Comparison of ENCODE assay signal across 25 cellular contexts in the genomic region with DNA sequence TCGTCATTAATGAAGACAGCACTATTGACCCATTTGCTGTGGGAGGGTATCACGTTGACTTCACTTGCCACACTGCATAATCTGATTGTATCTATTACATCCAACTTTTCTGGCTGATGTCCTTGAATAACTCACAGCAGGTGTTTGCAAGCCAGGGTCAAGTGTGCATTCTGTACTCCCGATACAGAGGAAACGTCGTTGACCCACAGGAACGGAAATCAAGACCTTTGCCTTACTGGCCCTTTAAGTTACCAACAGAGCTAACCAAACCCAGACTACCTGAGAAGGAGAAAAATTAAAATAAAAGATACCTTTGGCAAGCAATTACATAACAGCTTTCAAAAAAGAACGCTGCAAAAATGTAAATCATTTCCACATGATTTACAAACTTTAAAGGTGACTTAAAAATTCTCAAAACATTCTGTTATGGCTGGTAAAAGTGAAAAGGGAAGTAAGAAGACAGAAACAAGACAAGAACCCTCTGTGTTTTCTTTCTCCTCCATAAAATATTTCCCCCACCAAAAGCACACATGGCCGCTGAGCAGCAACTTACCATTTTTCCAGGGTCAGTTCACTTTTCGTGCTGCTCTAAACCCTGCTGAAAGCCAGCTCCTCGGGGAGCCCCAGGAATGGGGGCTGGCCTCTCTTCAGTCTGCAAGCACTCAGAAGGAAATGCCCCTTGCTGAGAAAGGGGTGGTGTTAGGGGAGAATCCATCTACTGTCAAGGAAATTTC. TPM values are rescaled to one million over a fixed set of nuclear protein-coding genes. Genes with fewer than 3 reads are reported as not detected.
DNase-seq lines count a peak whose midpoint lies in the region; ATAC-seq, FAIRE-seq and TF ChIP-seq lines count a peak whose summit lies in the region.
"Had no signal": no experiment of that assay in that cellular context is flagged by ENCODE, and none has a peak within 500 bp of the region (broad histone marks: within the 10 kb centered on the region; RNA-seq: fewer than 3 reads in every experiment).

No MANE protein-coding gene starts in this region.

- H3K36me3 Mint-ChIP-seq in nephron (ENCODE audit: low read depth), result no peaks in the 10 kb centered on the region
- H3K36me3 Mint-ChIP-seq: CD14-positive monocyte had no signal

- H3K4me1 ChIP-seq in effector memory CD4-positive, alpha-beta T cell (ENCODE audit: control insufficient read depth, insufficient read depth, low read length, poor library complexity, severe bottlenecking), result no peaks in the 10 kb centered on the region
- H3K4me1 ChIP-seq: tibial artery had no signal

- peak; percentile 88 for FAIRE-seq in GM12892 (lab: Jason Lieb, UNC)

- peak overlapping the region; percentile 57 to 68 (median 60) for H3K4me3 Mint-ChIP-seq in nephron
- H3K4me3 Mint-ChIP-seq: activated T-cell treated with anti-CD3 and anti-CD28 coated beads, Interleukin-2, amount 50 U/mL, for 24 hours; CD14-positive monocyte; naive thymus-derived CD4-positive, alpha-beta T cell; stimulated activated naive CD8-positive, alpha-beta T cell treated with anti-CD3 and anti-CD28 coated beads, Interleukin-15, amount 100 ng/mL, for 72 hours; T-helper 2 cell treated with Interferon-gamma antibody and Interleukin-4, amounts not matched to agents 5 μg/mL and 100 μg/mL, for 36 hours had no signal

- DNase-seq in GM12892 (ENCODE audit: insufficient read length) (no peak), SK-N-MC (ENCODE audit: low read depth, low spot score) (no peak), cerebellar cortex (ENCODE audit: low spot score) (no peak), HPDE6-E6E7 (ENCODE audit: extremely low spot score) (no peak)
- no peak for DNase-seq in effector memory CD4-positive, alpha-beta T cell
- DNase-seq: activated CD4-positive, alpha-beta T cell treated with anti-CD3 and anti-CD28 coated beads for 4 hours; activated naive CD4-positive, alpha-beta T cell; activated T-cell treated with anti-CD3 and anti-CD28 coated beads, Interleukin-2, amount 50 U/mL, for 24 hours; cerebellar nuclear complex; hippocampal formation; left ventricle myocardium inferior; midbrain; naive thymus-derived CD4-positive, alpha-beta T cell; NCI-H2029; NCI-H226; NCI-H82; occipital lobe; PC-3; stimulated activated naive CD8-positive, alpha-beta T cell treated with anti-CD3 and anti-CD28 coated beads, Interleukin-15, amount 100 ng/mL, for 72 hours; tibial artery had no signal

- H3K27ac Mint-ChIP-seq in nephron, result peak overlapping the region; percentile 72 to 93 (median 88)
- H3K27ac Mint-ChIP-seq: activated T-cell treated with anti-CD3 and anti-CD28 coated beads, Interleukin-2, amount 50 U/mL, for 24 hours; naive thymus-derived CD4-positive, alpha-beta T cell; stimulated activated naive CD8-positive, alpha-beta T cell treated with anti-CD3 and anti-CD28 coated beads, Interleukin-15, amount 100 ng/mL, for 72 hours; T-helper 2 cell treated with Interferon-gamma antibody and Interleukin-4, amounts not matched to agents 5 μg/mL and 100 μg/mL, for 36 hours had no signal

- no peaks in the 10 kb centered on the region for H3K27me3 ChIP-seq in effector memory CD4-positive, alpha-beta T cell (replicated peaks; ENCODE audit: control insufficient read depth, insufficient read depth, low read length, poor library complexity, severe bottlenecking)
- H3K27me3 ChIP-seq: tibial artery had no signal

- no peaks in the 10 kb centered on the region for H3K9me3 Mint-ChIP-seq in nephron
- H3K9me3 Mint-ChIP-seq: activated T-cell treated with anti-CD3 and anti-CD28 coated beads, Interleukin-2, amount 50 U/mL, for 24 hours; naive thymus-derived CD4-positive, alpha-beta T cell; T-helper 2 cell treated with Interferon-gamma antibody and Interleukin-4, amounts not matched to agents 5 μg/mL and 100 μg/mL, for 36 hours had no signal

- peak; percentile 38 for ATAC-seq in GM21786 (IDR thresholded peaks at IDR 0.05; ENCODE audit: unreplicated experiment)
- ATAC-seq in HG02938 (IDR thresholded peaks at IDR 0.05; ENCODE audit: unreplicated experiment), result no peak
- ATAC-seq: naive thymus-derived CD4-positive, alpha-beta T cell; PC-3; stimulated activated naive CD8-positive, alpha-beta T cell treated with anti-CD3 and anti-CD28 coated beads, Interleukin-15, amount 100 ng/mL, for 72 hours had no signal

- H3K9me3 ChIP-seq in SK-N-MC (ENCODE audit: low read depth, low read length), result no peaks in the 10 kb centered on the region
- no peaks in the 10 kb centered on the region for H3K9me3 ChIP-seq in effector memory CD4-positive, alpha-beta T cell (ENCODE audit: control insufficient read depth, low read length)
- H3K9me3 ChIP-seq: left ventricle myocardium inferior, tibial artery had no signal

- no peak for TF ChIP-seq POLR2A in GM12892 (IDR thresholded peaks at IDR 0.05; ENCODE audit: low read depth, low read length)

- H3K27ac ChIP-seq in SK-N-MC, result no peak overlapping the region
- no peak overlapping the region for H3K27ac ChIP-seq in effector memory CD4-positive, alpha-beta T cell (ENCODE audit: insufficient read depth, low read length, poor library complexity, severe bottlenecking)
- H3K27ac ChIP-seq: left ventricle myocardium inferior, tibial artery had no signal

- peaks cover 30% of the 10 kb centered on the region for H3K4me1 Mint-ChIP-seq in nephron
- H3K4me1 Mint-ChIP-seq: naive thymus-derived CD4-positive, alpha-beta T cell; stimulated activated naive CD8-positive, alpha-beta T cell treated with anti-CD3 and anti-CD28 coated beads, Interleukin-15, amount 100 ng/mL, for 72 hours had no signal

- no peak overlapping the region for H3K9ac ChIP-seq in SK-N-MC (ENCODE audit: insufficient read length)

- peak overlapping the region; percentile 39; the same call in 1 of the 2 replicates for H3K4me3 ChIP-seq in SK-N-MC
- no peak overlapping the region for H3K4me3 ChIP-seq in effector memory CD4-positive, alpha-beta T cell (ENCODE audit: insufficient read depth, low read depth, low read length, poor library complexity, severe bottlenecking)
- H3K4me3 ChIP-seq: left ventricle myocardium inferior, tibial artery had no signal

- peaks cover 40% of the 10 kb centered on the region for H3K27me3 Mint-ChIP-seq in nephron (ENCODE audit: low read depth)

- H3K36me3 ChIP-seq in SK-N-MC (ENCODE audit: insufficient read depth, low read length), result no peaks in the 10 kb centered on the region
- H3K36me3 ChIP-seq in effector memory CD4-positive, alpha-beta T cell (ENCODE audit: control insufficient read depth, insufficient read depth, low read length), result no peaks in the 10 kb centered on the region
- H3K36me3 ChIP-seq: left ventricle myocardium inferior, tibial artery had no signal

- no peak for TF ChIP-seq CTCF in nephron (IDR thresholded peaks at IDR 0.05; ENCODE audit: unreplicated experiment in 3 of 3)

RNA-seq across cellular contexts. Expression of gene SHISA3, which starts 6.5 kb away (rescaled TPM):
- polyA plus RNA-seq in GM12892 (2012; ENCODE audit: missing spikeins), result 4.2 TPM
- polyA plus RNA-seq: CD14-positive monocyte; naive thymus-derived CD4-positive, alpha-beta T cell had no signal
